In the genomic region with DNA sequence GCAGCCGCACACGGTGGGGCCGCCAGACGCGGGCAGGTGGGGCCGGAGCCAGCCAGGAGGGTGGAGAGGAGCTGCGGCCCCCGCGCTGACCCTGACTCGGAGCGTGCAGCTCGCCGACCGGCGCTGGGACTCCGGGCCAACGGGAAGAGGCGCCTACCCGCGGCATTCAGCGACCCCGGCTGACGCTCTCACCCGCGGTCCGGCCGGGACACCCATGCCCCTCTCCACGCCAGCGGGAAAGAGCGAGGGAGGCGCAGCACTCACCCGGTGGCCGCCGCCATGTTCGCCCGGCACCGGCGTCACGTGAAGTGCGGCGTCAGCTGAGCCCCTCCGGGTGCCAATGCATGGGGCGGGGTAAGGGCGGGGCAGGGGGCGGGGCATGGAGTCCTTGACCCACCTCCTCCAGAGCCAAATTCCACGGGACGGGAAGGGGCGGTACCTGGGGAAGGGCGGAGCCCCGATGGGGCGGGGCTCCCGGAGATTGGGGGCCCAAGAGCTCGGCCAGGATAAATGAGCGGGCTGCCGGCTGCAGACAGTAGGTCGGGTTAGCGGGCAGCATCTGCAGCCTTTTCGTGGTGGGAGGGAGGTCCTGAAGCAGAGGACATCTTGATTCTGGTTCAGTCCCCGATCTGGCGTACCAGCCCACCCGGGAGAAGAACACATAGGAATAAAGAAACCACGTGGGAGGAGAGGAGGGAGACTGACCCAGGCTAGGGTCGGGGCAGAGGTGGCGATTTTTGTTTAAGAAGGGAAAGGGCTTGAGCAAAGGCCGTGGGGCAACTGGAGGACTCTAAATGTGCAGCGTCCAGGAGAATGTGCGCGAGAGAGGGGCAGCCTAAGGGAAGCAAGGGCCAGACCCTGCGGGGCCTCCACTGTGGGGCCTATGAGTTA, we compare ENCODE assay signal across 1 cellular context.
TF ChIP-seq lines count a peak whose summit lies in the region.

A gene (minus strand): TSS at position 312 of the 891 bp plus-strand sequence. CDS start 31 bp downstream, at position 281.

TF ChIP-seq in HepG2, 621 proteins besides CTCF, POLR2A, EP300 and RAD21 (continued from another document and continues in another):
- TF ChIP-seq, protein P1, sequence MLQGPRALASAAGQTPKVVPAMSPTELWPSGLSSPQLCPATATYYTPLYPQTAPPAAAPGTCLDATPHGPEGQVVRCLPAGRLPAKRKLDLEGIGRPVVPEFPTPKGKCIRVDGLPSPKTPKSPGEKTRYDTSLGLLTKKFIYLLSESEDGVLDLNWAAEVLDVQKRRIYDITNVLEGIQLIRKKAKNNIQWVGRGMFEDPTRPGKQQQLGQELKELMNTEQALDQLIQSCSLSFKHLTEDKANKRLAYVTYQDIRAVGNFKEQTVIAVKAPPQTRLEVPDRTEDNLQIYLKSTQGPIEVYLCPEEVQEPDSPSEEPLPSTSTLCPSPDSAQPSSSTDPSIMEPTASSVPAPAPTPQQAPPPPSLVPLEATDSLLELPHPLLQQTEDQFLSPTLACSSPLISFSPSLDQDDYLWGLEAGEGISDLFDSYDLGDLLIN (CRISPR knock-in tag; IDR thresholded peaks at IDR 0.05; ENCODE audit: borderline replicate concordance): no peak
- TF ChIP-seq, protein P2, sequence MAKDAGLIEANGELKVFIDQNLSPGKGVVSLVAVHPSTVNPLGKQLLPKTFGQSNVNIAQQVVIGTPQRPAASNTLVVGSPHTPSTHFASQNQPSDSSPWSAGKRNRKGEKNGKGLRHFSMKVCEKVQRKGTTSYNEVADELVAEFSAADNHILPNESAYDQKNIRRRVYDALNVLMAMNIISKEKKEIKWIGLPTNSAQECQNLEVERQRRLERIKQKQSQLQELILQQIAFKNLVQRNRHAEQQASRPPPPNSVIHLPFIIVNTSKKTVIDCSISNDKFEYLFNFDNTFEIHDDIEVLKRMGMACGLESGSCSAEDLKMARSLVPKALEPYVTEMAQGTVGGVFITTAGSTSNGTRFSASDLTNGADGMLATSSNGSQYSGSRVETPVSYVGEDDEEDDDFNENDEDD (CRISPR knock-in tag; IDR thresholded peaks at IDR 0.05; ENCODE audit: borderline replicate concordance): no peak
- TF ChIP-seq HIVEP1 (CRISPR knock-in tag; IDR thresholded peaks at IDR 0.05) (no peak), ZNF605 (CRISPR knock-in tag; IDR thresholded peaks at IDR 0.05) (no peak), MIER2 (CRISPR knock-in tag; IDR thresholded peaks at IDR 0.05) (no peak), ZBTB8A (CRISPR knock-in tag; IDR thresholded peaks at IDR 0.05; ENCODE audit: borderline replicate concordance, low read depth) (no peak), PHF21A (CRISPR knock-in tag; IDR thresholded peaks at IDR 0.05) (no peak), ARID2 (CRISPR knock-in tag; IDR thresholded peaks at IDR 0.05; ENCODE audit: borderline replicate concordance) (no peak), SOX5 (CRISPR knock-in tag; IDR thresholded peaks at IDR 0.05; ENCODE audit: borderline replicate concordance) (no peak), MED13 (CRISPR knock-in tag; IDR thresholded peaks at IDR 0.05) (no peak), GATAD1 (CRISPR knock-in tag; IDR thresholded peaks at IDR 0.05) (peak; percentile 97)
- TF ChIP-seq, protein P3, sequence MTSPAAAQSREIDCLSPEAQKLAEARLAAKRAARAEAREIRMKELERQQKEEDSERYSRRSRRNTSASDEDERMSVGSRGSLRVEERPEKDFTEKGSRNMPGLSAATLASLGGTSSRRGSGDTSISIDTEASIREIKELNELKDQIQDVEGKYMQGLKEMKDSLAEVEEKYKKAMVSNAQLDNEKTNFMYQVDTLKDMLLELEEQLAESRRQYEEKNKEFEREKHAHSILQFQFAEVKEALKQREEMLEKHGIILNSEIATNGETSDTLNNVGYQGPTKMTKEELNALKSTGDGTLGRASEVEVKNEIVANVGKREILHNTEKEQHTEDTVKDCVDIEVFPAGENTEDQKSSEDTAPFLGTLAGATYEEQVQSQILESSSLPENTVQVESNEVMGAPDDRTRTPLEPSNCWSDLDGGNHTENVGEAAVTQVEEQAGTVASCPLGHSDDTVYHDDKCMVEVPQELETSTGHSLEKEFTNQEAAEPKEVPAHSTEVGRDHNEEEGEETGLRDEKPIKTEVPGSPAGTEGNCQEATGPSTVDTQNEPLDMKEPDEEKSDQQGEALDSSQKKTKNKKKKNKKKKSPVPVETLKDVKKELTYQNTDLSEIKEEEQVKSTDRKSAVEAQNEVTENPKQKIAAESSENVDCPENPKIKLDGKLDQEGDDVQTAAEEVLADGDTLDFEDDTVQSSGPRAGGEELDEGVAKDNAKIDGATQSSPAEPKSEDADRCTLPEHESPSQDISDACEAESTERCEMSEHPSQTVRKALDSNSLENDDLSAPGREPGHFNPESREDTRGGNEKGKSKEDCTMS (CRISPR knock-in tag; conservative IDR thresholded peaks at IDR 0.05): no peak
- TF ChIP-seq, protein P4, sequence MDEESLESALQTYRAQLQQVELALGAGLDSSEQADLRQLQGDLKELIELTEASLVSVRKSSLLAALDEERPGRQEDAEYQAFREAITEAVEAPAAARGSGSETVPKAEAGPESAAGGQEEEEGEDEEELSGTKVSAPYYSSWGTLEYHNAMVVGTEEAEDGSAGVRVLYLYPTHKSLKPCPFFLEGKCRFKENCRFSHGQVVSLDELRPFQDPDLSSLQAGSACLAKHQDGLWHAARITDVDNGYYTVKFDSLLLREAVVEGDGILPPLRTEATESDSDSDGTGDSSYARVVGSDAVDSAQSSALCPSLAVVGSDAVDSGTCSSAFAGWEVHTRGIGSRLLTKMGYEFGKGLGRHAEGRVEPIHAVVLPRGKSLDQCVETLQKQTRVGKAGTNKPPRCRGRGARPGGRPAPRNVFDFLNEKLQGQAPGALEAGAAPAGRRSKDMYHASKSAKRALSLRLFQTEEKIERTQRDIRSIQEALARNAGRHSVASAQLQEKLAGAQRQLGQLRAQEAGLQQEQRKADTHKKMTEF (CRISPR knock-in tag; IDR thresholded peaks at IDR 0.05): peak; percentile 45; the same call in 1 of the 2 replicates
- TF ChIP-seq, protein P5, sequence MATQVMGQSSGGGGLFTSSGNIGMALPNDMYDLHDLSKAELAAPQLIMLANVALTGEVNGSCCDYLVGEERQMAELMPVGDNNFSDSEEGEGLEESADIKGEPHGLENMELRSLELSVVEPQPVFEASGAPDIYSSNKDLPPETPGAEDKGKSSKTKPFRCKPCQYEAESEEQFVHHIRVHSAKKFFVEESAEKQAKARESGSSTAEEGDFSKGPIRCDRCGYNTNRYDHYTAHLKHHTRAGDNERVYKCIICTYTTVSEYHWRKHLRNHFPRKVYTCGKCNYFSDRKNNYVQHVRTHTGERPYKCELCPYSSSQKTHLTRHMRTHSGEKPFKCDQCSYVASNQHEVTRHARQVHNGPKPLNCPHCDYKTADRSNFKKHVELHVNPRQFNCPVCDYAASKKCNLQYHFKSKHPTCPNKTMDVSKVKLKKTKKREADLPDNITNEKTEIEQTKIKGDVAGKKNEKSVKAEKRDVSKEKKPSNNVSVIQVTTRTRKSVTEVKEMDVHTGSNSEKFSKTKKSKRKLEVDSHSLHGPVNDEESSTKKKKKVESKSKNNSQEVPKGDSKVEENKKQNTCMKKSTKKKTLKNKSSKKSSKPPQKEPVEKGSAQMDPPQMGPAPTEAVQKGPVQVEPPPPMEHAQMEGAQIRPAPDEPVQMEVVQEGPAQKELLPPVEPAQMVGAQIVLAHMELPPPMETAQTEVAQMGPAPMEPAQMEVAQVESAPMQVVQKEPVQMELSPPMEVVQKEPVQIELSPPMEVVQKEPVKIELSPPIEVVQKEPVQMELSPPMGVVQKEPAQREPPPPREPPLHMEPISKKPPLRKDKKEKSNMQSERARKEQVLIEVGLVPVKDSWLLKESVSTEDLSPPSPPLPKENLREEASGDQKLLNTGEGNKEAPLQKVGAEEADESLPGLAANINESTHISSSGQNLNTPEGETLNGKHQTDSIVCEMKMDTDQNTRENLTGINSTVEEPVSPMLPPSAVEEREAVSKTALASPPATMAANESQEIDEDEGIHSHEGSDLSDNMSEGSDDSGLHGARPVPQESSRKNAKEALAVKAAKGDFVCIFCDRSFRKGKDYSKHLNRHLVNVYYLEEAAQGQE (IDR thresholded peaks at IDR 0.05; ENCODE audit: borderline replicate concordance in 1 of 2, low read depth in 1 of 2, low read length in 2 of 2): peak in 1 of 2 experiments; percentile 13; a peak in 1 of 4 replicates
- TF ChIP-seq, protein P6, sequence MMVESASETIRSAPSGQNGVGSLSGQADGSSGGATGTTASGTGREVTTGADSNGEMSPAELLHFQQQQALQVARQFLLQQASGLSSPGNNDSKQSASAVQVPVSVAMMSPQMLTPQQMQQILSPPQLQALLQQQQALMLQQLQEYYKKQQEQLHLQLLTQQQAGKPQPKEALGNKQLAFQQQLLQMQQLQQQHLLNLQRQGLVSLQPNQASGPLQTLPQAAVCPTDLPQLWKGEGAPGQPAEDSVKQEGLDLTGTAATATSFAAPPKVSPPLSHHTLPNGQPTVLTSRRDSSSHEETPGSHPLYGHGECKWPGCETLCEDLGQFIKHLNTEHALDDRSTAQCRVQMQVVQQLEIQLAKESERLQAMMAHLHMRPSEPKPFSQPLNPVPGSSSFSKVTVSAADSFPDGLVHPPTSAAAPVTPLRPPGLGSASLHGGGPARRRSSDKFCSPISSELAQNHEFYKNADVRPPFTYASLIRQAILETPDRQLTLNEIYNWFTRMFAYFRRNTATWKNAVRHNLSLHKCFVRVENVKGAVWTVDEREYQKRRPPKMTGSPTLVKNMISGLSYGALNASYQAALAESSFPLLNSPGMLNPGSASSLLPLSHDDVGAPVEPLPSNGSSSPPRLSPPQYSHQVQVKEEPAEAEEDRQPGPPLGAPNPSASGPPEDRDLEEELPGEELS (CRISPR knock-in tag; IDR thresholded peaks at IDR 0.05): no peak
- TF ChIP-seq, protein P7, sequence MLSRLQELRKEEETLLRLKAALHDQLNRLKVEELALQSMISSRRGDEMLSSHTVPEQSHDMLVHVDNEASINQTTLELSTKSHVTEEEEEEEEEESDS (CRISPR knock-in tag; IDR thresholded peaks at IDR 0.05; ENCODE audit: borderline replicate concordance): no peak
- TF ChIP-seq, protein P8, sequence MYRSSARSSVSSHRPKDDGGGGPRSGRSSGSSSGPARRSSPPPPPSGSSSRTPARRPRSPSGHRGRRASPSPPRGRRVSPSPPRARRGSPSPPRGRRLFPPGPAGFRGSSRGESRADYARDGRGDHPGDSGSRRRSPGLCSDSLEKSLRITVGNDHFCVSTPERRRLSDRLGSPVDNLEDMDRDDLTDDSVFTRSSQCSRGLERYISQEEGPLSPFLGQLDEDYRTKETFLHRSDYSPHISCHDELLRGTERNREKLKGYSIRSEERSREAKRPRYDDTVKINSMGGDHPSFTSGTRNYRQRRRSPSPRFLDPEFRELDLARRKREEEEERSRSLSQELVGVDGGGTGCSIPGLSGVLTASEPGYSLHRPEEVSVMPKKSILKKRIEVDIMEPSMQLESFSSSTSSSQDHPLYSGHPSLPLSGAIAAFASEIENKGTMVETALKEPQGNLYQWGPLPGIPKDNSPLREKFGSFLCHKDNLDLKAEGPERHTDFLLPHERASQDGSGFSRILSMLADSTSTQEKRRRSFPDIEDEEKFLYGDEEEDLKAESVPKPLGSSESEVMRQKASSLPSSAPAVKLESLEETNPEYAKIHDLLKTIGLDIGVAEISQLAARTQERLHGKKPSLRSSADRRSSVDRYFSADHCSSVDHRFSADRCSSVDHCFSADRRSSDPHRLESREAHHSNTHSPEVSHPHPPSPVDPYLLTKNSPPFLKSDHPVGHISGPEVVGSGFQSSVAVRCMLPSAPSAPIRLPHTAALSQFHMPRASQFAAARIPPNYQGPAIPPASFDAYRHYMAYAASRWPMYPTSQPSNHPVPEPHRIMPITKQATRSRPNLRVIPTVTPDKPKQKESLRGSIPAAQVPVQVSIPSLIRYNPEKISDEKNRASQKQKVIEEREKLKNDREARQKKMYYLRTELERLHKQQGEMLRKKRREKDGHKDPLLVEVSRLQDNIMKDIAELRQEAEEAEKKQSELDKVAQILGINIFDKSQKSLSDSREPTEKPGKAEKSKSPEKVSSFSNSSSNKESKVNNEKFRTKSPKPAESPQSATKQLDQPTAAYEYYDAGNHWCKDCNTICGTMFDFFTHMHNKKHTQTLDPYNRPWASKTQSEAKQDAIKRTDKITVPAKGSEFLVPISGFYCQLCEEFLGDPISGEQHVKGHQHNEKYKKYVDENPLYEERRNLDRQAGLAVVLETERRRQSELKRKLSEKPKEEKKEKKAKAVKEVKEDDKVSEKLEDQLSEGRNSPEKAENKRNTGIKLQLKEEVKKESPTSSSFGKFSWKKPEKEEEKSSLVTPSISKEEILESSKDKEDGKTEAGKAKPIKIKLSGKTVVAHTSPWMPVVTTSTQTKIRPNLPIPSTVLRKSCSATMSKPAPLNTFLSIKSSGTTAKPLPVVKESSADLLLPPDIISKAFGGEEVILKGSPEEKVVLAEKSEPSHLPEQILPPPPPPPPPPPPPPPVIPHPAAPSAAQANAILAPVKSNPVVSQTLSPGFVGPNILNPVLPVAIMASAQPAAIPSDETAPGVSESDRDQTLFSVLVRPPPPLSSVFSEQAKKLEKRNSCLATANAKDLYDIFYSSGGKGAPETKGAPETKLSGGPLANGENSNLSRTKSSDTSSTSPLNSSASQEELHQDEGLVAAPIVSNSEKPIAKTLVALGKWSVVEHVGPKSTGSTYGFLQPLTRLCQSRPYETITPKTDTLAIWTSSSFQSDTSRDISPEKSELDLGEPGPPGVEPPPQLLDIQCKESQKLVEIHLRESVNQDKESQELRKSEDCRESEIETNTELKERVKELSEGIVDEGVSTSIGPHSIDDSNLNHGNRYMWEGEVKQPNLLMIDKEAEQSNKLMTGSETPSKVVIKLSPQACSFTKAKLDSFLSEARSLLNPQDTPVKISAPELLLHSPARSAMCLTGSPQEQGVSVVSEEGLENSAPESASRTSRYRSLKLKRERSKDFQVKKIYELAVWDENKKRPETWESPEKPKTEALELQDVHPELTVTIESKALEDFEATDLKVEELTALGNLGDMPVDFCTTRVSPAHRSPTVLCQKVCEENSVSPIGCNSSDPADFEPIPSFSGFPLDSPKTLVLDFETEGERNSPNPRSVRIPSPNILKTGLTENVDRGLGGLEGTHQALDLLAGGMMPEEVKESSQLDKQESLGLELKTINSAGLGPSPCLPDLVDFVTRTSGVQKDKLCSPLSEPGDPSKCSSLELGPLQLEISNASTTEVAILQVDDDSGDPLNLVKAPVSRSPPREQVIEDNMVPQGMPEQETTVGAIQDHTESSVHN (CRISPR knock-in tag; IDR thresholded peaks at IDR 0.05): no peak
- TF ChIP-seq, protein P9, sequence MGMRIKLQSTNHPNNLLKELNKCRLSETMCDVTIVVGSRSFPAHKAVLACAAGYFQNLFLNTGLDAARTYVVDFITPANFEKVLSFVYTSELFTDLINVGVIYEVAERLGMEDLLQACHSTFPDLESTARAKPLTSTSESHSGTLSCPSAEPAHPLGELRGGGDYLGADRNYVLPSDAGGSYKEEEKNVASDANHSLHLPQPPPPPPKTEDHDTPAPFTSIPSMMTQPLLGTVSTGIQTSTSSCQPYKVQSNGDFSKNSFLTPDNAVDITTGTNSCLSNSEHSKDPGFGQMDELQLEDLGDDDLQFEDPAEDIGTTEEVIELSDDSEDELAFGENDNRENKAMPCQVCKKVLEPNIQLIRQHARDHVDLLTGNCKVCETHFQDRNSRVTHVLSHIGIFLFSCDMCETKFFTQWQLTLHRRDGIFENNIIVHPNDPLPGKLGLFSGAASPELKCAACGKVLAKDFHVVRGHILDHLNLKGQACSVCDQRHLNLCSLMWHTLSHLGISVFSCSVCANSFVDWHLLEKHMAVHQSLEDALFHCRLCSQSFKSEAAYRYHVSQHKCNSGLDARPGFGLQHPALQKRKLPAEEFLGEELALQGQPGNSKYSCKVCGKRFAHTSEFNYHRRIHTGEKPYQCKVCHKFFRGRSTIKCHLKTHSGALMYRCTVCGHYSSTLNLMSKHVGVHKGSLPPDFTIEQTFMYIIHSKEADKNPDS (CRISPR knock-in tag; IDR thresholded peaks at IDR 0.05): no peak
